21 cellular contexts compared by ENCODE assay signal in genomic region chr1:43005460-43006351, GRCh38. TPM values are rescaled to one million over a fixed set of nuclear protein-coding genes. Genes with fewer than 3 reads are reported as not detected.
DNase-seq lines count a peak whose midpoint lies in the region; ATAC-seq, FAIRE-seq and TF ChIP-seq lines count a peak whose summit lies in the region.
"Had no signal": no experiment of that assay in that cellular context is flagged by ENCODE, and none has a peak within 500 bp of the region (broad histone marks: within the 10 kb centered on the region; RNA-seq: fewer than 3 reads in every experiment).

No MANE protein-coding gene starts in this region.

- H3K9me1 ChIP-seq in K562 (ENCODE audit: control insufficient read depth, insufficient read depth, low read length): no peaks in the 10 kb centered on the region

- ATAC-seq in K562 (peak; percentile 76), HG03280 (IDR thresholded peaks at IDR 0.05; ENCODE audit: unreplicated experiment) (no peak)
- ATAC-seq: heart right ventricle; PC-3; stimulated activated naive B cell treated with anti-CD40 and anti-IgM and Interleukin-4, amounts not matched to agents 10 μg/mL and 1 μg/mL and 100 μg/mL, for 72 hours had no signal

- FAIRE-seq in K562 (lab: Jason Lieb, UNC): no peak
- FAIRE-seq in RCC 7860 (lab: Jason Lieb, UNC): no peak
- FAIRE-seq: keratinocyte had no signal

- H3K27me3 Mint-ChIP-seq in mesothelial cell of epicardium (ENCODE audit: low read depth): no peaks in the 10 kb centered on the region
- H3K27me3 Mint-ChIP-seq in type B pancreatic cell: no peaks in the 10 kb centered on the region
- H3K27me3 Mint-ChIP-seq: activated naive CD8-positive, alpha-beta T cell had no signal

- H3K27ac Mint-ChIP-seq in mesothelial cell of epicardium (peak overlapping the region; percentile 97), type B pancreatic cell (peak overlapping the region; percentile 88)
- H3K27ac Mint-ChIP-seq: activated naive CD8-positive, alpha-beta T cell; memory B cell; stimulated activated naive B cell treated with anti-CD40 and anti-IgM and Interleukin-4, amounts not matched to agents 10 μg/mL and 1 μg/mL and 100 μg/mL, for 72 hours had no signal

- peak overlapping the region; percentile 43; the same call in 1 of the 2 replicates for H3K4me2 ChIP-seq in K562 (ENCODE audit: insufficient read depth, low read length)

- no peak overlapping the region for H3K4me3 Mint-ChIP-seq in mesothelial cell of epicardium
- peak overlapping the region; percentile 46 for H3K4me3 Mint-ChIP-seq in type B pancreatic cell
- H3K4me3 Mint-ChIP-seq: activated naive CD8-positive, alpha-beta T cell; memory B cell; stimulated activated naive B cell treated with anti-CD40 and anti-IgM and Interleukin-4, amounts not matched to agents 10 μg/mL and 1 μg/mL and 100 μg/mL, for 72 hours had no signal

- CTCF ChIA-PET in K562 (lab: Yijun Ruan, JAX; ENCODE audit: low intra/inter-chr PET ratio): no interaction called here

- H2AFZ ChIP-seq in K562 (ENCODE audit: low read depth, low read length): peak overlapping the region; percentile 61

- TF ChIP-seq CTCF in NB4 (IDR thresholded peaks at IDR 0.05; ENCODE audit: low read depth, low read length) (no peak), K562 (IDR thresholded peaks at IDR 0.05 in 2 of 3, conservative IDR thresholded peaks at IDR 0.05 in 1 of 3; ENCODE audit: insufficient read depth in 2 of 3, low read depth in 1 of 3, low read length in 3 of 3) (no peak), mesothelial cell of epicardium (IDR thresholded peaks at IDR 0.05; ENCODE audit: unreplicated experiment) (no peak), type B pancreatic cell (conservative IDR thresholded peaks at IDR 0.05) (no peak)

- intact Hi-C loops in K562 (cut with micrococcal nuclease): no loop called here

- H3K36me3 ChIP-seq in K562 (ENCODE audit: control insufficient read depth, insufficient read depth, low read length): no peaks in the 10 kb centered on the region
- H3K36me3 ChIP-seq: colonic mucosa, heart right ventricle, tibial nerve had no signal

- H3K4me1 ChIP-seq in K562 (replicated peaks in 1 of 2; ENCODE audit: control insufficient read depth in 2 of 2, insufficient read depth in 2 of 2, low read length in 2 of 2): peaks cover 33 to 47% of the 10 kb centered on the region in 2 experiments
- H3K4me1 ChIP-seq: colonic mucosa had no signal

- POLR2A ChIA-PET in K562 (lab: Yijun Ruan, JAX): interaction anchor here (0.6 to 1.2 kb wide), 5 partner anchors 39 to 200 kb away, joined by 3 to 4 read pairs (median 3); no protein-coding TSS in a partner anchor

- H3K36me3 Mint-ChIP-seq in mesothelial cell of epicardium (no peaks in the 10 kb centered on the region), type B pancreatic cell (no peaks in the 10 kb centered on the region)
- H3K36me3 Mint-ChIP-seq: activated naive CD8-positive, alpha-beta T cell; memory B cell; stimulated activated naive B cell treated with anti-CD40 and anti-IgM and Interleukin-4, amounts not matched to agents 10 μg/mL and 1 μg/mL and 100 μg/mL, for 72 hours had no signal

- H3K4me3 ChIP-seq in NB4 (ENCODE audit: low read depth, low read length) (no peak overlapping the region), K562 (no peak overlapping the region)
- H3K4me3 ChIP-seq: colonic mucosa, heart right ventricle, tibial nerve had no signal

- H4K20me1 ChIP-seq in K562 (replicated peaks; ENCODE audit: control insufficient read depth, insufficient read depth, low read length): no peaks in the 10 kb centered on the region

- TF ChIP-seq POLR2A in NB4 (IDR thresholded peaks at IDR 0.05; ENCODE audit: extremely low read depth, insufficient read length) (no peak), K562 (conservative IDR thresholded peaks at IDR 0.05) (no peak)

- no peaks in the 10 kb centered on the region for H3K9me3 ChIP-seq in K562 (replicated peaks; ENCODE audit: control insufficient read depth, insufficient read depth, low read depth, low read length)
- H3K9me3 ChIP-seq: colonic mucosa, heart right ventricle, tibial nerve had no signal

- no peak for TF ChIP-seq RAD21 in K562 (CRISPR knock-in tag; conservative IDR thresholded peaks at IDR 0.05 in 1 of 2, IDR thresholded peaks at IDR 0.05 in 1 of 2)

- BruUV-seq in K562 (replicated peaks; lab: Mats Ljungman, UMichigan): no TSS peak

- DNase-seq in NB4 (ENCODE audit: low read depth): peak; percentile 13
- peak; percentile 61 to 76 (median 67) for DNase-seq in K562 (ENCODE audit: extremely low read depth in 1 of 4, low spot score in 3 of 4)
- peak in 1 of 2 experiments; percentile 61 for DNase-seq in mesothelial cell of epicardium (ENCODE audit: low spot score in 2 of 2, unreplicated experiment in 2 of 2)
- no peak for DNase-seq in type B pancreatic cell (ENCODE audit: extremely low spot score, unreplicated experiment)
- DNase-seq in activated effector memory CD4-positive, alpha-beta T cell treated with anti-CD3 and anti-CD28 coated beads, Interleukin-2, amount 50 U/mL, for 16 hours: no peak
- no peak for DNase-seq in RCC 7860 (ENCODE audit: low spot score)
- DNase-seq: activated CD4-positive, CD25-positive, alpha-beta regulatory T cell; activated T-cell treated with anti-CD3 and anti-CD28 coated beads, Interleukin-2, amount 50 U/mL, for 48 hours; colonic mucosa; COR-L47; heart right ventricle; NCI-H1417 treated with DMSO at 0.1 percent for 48 hours; NCI-H2171; NCI-H748 treated with DMSO at 0.1 percent for 48 hours; PC-3; stimulated activated naive B cell treated with anti-CD40 and anti-IgM and Interleukin-4, amounts not matched to agents 10 μg/mL and 1 μg/mL and 100 μg/mL, for 72 hours had no signal

- peak overlapping the region in 1 of 2 experiments; percentile 87; a peak in 2 of 4 replicates for H3K9ac ChIP-seq in K562 (ENCODE audit: insufficient read depth in 1 of 2, low read depth in 2 of 2, low read length in 2 of 2)

- H3K4me1 Mint-ChIP-seq in mesothelial cell of epicardium: peaks cover 60% of the 10 kb centered on the region
- H3K4me1 Mint-ChIP-seq in type B pancreatic cell (ENCODE audit: unreplicated experiment): peaks cover 27% of the 10 kb centered on the region

- H3K27me3 ChIP-seq in K562 (ENCODE audit: control insufficient read depth in 2 of 2, insufficient read depth in 2 of 2, low read length in 2 of 2): no peaks in the 10 kb centered on the region; a peak in 1 of 5 replicates

- H3K9me3 Mint-ChIP-seq in mesothelial cell of epicardium (no peaks in the 10 kb centered on the region), type B pancreatic cell (no peaks in the 10 kb centered on the region)
- H3K9me3 Mint-ChIP-seq: memory B cell; stimulated activated naive B cell treated with anti-CD40 and anti-IgM and Interleukin-4, amounts not matched to agents 10 μg/mL and 1 μg/mL and 100 μg/mL, for 72 hours had no signal

- no peaks in the 10 kb centered on the region for H3K79me2 ChIP-seq in K562 (ENCODE audit: control insufficient read depth, insufficient read depth, low read length)

- no peak for TF ChIP-seq EP300 in K562 (IDR thresholded peaks at IDR 0.05; ENCODE audit: low read length)

- WGBS in K562 (ENCODE audit: insufficient coverage, low coverage, missing lambda C conversion rate): 22% methylated on average over 18 of the region's 18 CpGs

- in situ Hi-C loops in K562 (cut with MboI): no loop called here

- H3K27ac ChIP-seq in K562 (ENCODE audit: extremely low read depth, low read depth, low read length): peak overlapping the region; percentile 14; the same call in 1 of the 3 replicates
- H3K27ac ChIP-seq: colonic mucosa, heart right ventricle had no signal

TF ChIP-seq in K562, 482 proteins besides CTCF, POLR2A, EP300 and RAD21 (continues in another document):
- TF ChIP-seq ZFP91 (CRISPR knock-in tag; IDR thresholded peaks at IDR 0.05): no peak
- no peak for TF ChIP-seq TAL1 (IDR thresholded peaks at IDR 0.05)
- no peak for TF ChIP-seq DDX20 (tag; IDR thresholded peaks at IDR 0.05; ENCODE audit: low read depth)
- TF ChIP-seq ZNF12 (CRISPR knock-in tag; IDR thresholded peaks at IDR 0.05): no peak

RNA-seq across cellular contexts. Expression of gene SLC2A1, which starts 47.0 kb away (rescaled TPM):
- total RNA-seq in K562 (2011; cell fraction: chromatin; rRNA removed; ENCODE audit: low replicate concordance): 278 and 566 TPM in 2 replicates
- total RNA-seq in K562 (2011; cell fraction: nucleolus; rRNA removed): 420 and 508 TPM in 2 replicates
- total RNA-seq in K562 (2011; cell fraction: nucleoplasm; rRNA removed): 435 and 495 TPM in 2 replicates
- total RNA-seq in K562 (2014; rRNA removed) (93.1 and 145 TPM in 2 replicates), K562 (2014; rRNA removed; fragmentation: Illumina TruSeq; extraction: Trizol) (39.4 and 42.8 TPM in 2 replicates), K562 (2015; rRNA removed; fragmentation: Illumina TruSeq; extraction: Trizol) (34.9 and 37.4 TPM in 2 replicates), K562 (2021) (141 and 153 TPM in 2 replicates), mesothelial cell of epicardium (786 to 841 TPM (median 827 TPM) in 3 replicates), type B pancreatic cell (ENCODE audit: low replicate concordance) (192 and 706 TPM in 2 replicates)
- polyA plus RNA-seq in K562 (2011; rRNA removed) (53.4 and 142 TPM in 2 replicates), K562 (2014; fragmentation: Illumina TruSeq; extraction: Trizol) (73.4 and 73.6 TPM in 2 replicates), K562 (2014; fragmentation: Nextera tagmentation; extraction: Ambion mirVana) (10 to 100 TPM; 12.6 to 22.9 TPM), K562 (2014; rRNA removed) (48.0 and 52.8 TPM in 2 replicates)
- polyA plus RNA-seq in K562 (2011; cell fraction: cytosol; rRNA removed): 95.7 and 144 TPM in 2 replicates
- polyA plus RNA-seq in K562 (2011; cell fraction: nucleus; rRNA removed): 174 and 230 TPM in 2 replicates
- 54.8 and 81.2 TPM in 2 replicates for polyA plus RNA-seq in K562 (2012)
- 56.6 and 73.8 TPM in 2 replicates for polyA minus RNA-seq in K562 (2011; rRNA and poly(A)+ RNA removed)
- 98.1 and 111 TPM in 2 replicates for polyA minus RNA-seq in K562 (2011; cell fraction: cytosol; rRNA and poly(A)+ RNA removed)
- polyA minus RNA-seq in K562 (2011; cell fraction: nucleus; rRNA and poly(A)+ RNA removed): 86.4 and 99.1 TPM in 2 replicates

Comparison
In these comparisons a context has a peak if more than half of its experiments do, and no peak if none do; other contexts are left out.
1. DNase-seq: peak in NB4 (single experiment) and K562 (4 of 4); none in type B pancreatic cell (single experiment), activated effector memory CD4-positive, alpha-beta T cell treated with anti-CD3 and anti-CD28 coated beads, Interleukin-2, amount 50 U/mL, for 16 hours (single experiment) and RCC 7860 (single experiment).